Comparison of ENCODE assay signal across 9 cellular contexts in the genomic region with DNA sequence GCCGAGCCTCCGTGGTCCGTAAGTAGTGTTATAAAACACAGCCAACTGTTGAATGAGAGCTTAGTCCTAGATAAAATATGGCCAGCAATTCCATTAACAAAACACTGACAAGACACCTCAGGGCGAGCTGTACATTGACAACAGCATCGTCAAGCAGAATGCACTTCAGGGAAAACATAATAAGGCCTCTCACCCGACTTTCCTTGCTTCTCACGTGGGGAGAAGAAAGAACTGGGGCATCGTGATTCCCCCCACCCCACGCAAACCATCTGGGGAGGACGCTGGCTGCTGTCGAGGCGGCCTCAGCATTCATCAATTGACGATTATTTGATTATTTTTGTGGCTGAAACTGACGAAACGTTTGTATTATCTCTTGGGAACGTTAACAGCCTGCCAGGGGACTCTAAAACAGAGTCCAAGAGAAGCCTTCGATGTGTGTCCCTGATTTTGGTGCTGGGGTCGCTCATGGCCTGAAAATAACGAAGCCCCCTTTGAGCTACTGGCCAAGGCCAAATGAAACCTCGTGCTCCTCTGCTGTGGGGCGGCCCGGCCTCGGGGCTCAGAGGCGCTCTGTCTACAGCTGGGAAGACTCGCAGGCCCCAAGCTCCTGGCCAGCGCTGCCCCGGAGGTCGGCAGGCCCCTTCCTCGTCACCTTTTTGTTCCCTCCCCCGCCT. TPM values are rescaled to one million over a fixed set of nuclear protein-coding genes. Genes with fewer than 3 reads are reported as not detected.
A peak's percentile ranks its signal among the peaks of the same experiment; 100 is the strongest.
DNase-seq lines count a peak whose midpoint lies in the region; TF ChIP-seq lines count a peak whose summit lies in the region.
"Had no signal": no experiment of that assay in that cellular context is flagged by ENCODE, and none has a peak within 500 bp of the region (broad histone marks: within the 10 kb centered on the region; RNA-seq: fewer than 3 reads in every experiment).

No MANE protein-coding gene starts in this region.

- H3K4me3 ChIP-seq in HEK293 (ENCODE audit: low read depth, low read length) = peak overlapping the region; percentile 96
- peak overlapping the region; percentile 86 for H3K4me3 ChIP-seq in SJSA1
- H3K4me3 ChIP-seq in fibroblast of pulmonary artery (replicated peaks; ENCODE audit: low read depth, low read length) = peak overlapping the region; percentile 88

- H3K27me3 Mint-ChIP-seq in progenitor cell of endocrine pancreas = no peaks in the 10 kb centered on the region

- POLR2A ChIA-PET in HEK293 (lab: Yijun Ruan, JAX) = interaction anchor here (0.8 to 2.2 kb wide), 10 partner anchors 11 to 572 kb away, joined by 3 to 12 read pairs (median 4); partner anchors contain the start of genes HSPA4 and KIF3A

- H3K36me3 Mint-ChIP-seq in progenitor cell of endocrine pancreas (ENCODE audit: insufficient read depth) = peaks cover 11% of the 10 kb centered on the region

- H3K4me3 Mint-ChIP-seq in progenitor cell of endocrine pancreas (ENCODE audit: low read depth) = peak overlapping the region; percentile 96

- no peaks in the 10 kb centered on the region for H3K27me3 ChIP-seq in SJSA1 (replicated peaks)

- H3K4me1 ChIP-seq in ES-I3 (ENCODE audit: insufficient read depth, low read length) (peaks cover 17% of the 10 kb centered on the region), HEK293 (ENCODE audit: control insufficient read depth, insufficient read depth, low read length) (peaks cover 6% of the 10 kb centered on the region; the same call in 1 of the 2 replicates), SJSA1 (replicated peaks) (peaks cover 15% of the 10 kb centered on the region)

- H3K36me3 ChIP-seq in ES-I3 (ENCODE audit: insufficient read depth, low read length) = 0 out of 2 replicates have a peak, but pooled peaks cover 3% of the 10 kb centered on the region
- peaks cover 13 to 31% of the 10 kb centered on the region in 2 experiments; a peak in 2 of 3 replicates for H3K36me3 ChIP-seq in HEK293 (ENCODE audit: control insufficient read depth in 2 of 2, insufficient read depth in 1 of 2, low read length in 2 of 2)
- peaks cover 41% of the 10 kb centered on the region for H3K36me3 ChIP-seq in SJSA1

- peak overlapping the region; percentile 84 for H3K9ac ChIP-seq in ES-I3 (ENCODE audit: low read depth, low read length)

- CTCF ChIA-PET in HEK293 (lab: Yijun Ruan, JAX) = interaction anchor here (0.6 to 1.5 kb wide), 8 partner anchors 9 to 703 kb away, joined by 3 to 6 read pairs (median 4); no protein-coding TSS in a partner anchor

- no peak for TF ChIP-seq CTCF in HEK293 (tag by site-specific recombination; IDR thresholded peaks at IDR 0.05)
- TF ChIP-seq CTCF in fibroblast of pulmonary artery (IDR thresholded peaks at IDR 0.05; ENCODE audit: low read length, missing control alignments) = no peak
- no peak for TF ChIP-seq CTCF in progenitor cell of endocrine pancreas (IDR thresholded peaks at IDR 0.05; ENCODE audit: unreplicated experiment)

- peaks cover 20% of the 10 kb centered on the region for H3K4me1 Mint-ChIP-seq in progenitor cell of endocrine pancreas (ENCODE audit: low read depth)

- DNase-seq in SJSA1 (ENCODE audit: low read depth in 1 of 2, low spot score in 2 of 2) (no peak), fibroblast of pulmonary artery (ENCODE audit: low read depth) (no peak), progenitor cell of endocrine pancreas (ENCODE audit: low spot score, unreplicated experiment) (no peak), NCI-H226 (no peak), NCI-H2171 treated with DMSO at 0.1 percent for 48 hours (lab: John Stamatoyannopoulos, UW) (no peak)
- no peak for DNase-seq in activated CD8-positive, alpha-beta memory T cell treated with anti-CD3 and anti-CD28 coated beads, Interleukin-2, amount 50 U/mL, for 4 hours

- no peaks in the 10 kb centered on the region for H3K9me3 ChIP-seq in ES-I3 (ENCODE audit: control insufficient read depth, insufficient read depth, low read length)
- no peaks in the 10 kb centered on the region for H3K9me3 ChIP-seq in HEK293 (ENCODE audit: control insufficient read depth, insufficient read depth, low read depth, low read length)
- H3K9me3 ChIP-seq in SJSA1 (replicated peaks) = no peaks in the 10 kb centered on the region

- H3K27ac Mint-ChIP-seq in progenitor cell of endocrine pancreas = peak overlapping the region; percentile 100

- H3K27ac ChIP-seq in HEK293 (ENCODE audit: extremely low read depth, low read depth, low read length) (peak overlapping the region; percentile 50), SJSA1 (peak overlapping the region; percentile 74)

- no peaks in the 10 kb centered on the region for H3K9me3 Mint-ChIP-seq in progenitor cell of endocrine pancreas (ENCODE audit: low read depth)

TF ChIP-seq in HEK293, 187 proteins besides CTCF, POLR2A, EP300 and RAD21:
- TF ChIP-seq REPIN1 (tag by site-specific recombination; IDR thresholded peaks at IDR 0.05; ENCODE audit: low read depth) (0 out of 2 replicates have a peak, but pooled peaks have one; percentile 32), SCRT2 (tag by site-specific recombination; IDR thresholded peaks at IDR 0.05) (peak; percentile 79), ZNF561 (tag by site-specific recombination; IDR thresholded peaks at IDR 0.05; ENCODE audit: borderline replicate concordance) (peak; percentile 40; the same call in 1 of the 2 replicates), ZNF677 (tag by site-specific recombination; IDR thresholded peaks at IDR 0.05) (no peak), ZNF146 (tag by site-specific recombination; IDR thresholded peaks at IDR 0.05) (0 out of 2 replicates have a peak, but pooled peaks have one; percentile 6), KLF9 (tag by site-specific recombination; IDR thresholded peaks at IDR 0.05; ENCODE audit: low read depth) (no peak), BCL11B (tag by site-specific recombination; IDR thresholded peaks at IDR 0.05; ENCODE audit: low read depth) (0 out of 2 replicates have a peak, but pooled peaks have one; percentile 75)
TF ChIP-seq in HEK293: peak in this region for 5.

RNA-seq across cellular contexts. Expression of gene GDF9, which starts 0.5 kb away (rescaled TPM):
- total RNA-seq in SJSA1 (2014; rRNA removed; shearing (Covaris generic)) = 0.09 and 0.21 TPM in 2 replicates
- total RNA-seq in progenitor cell of endocrine pancreas = 0.51 and 0.55 TPM in 2 replicates

RNA-seq across cellular contexts. Expression of gene UQCRQ, which starts 0.6 kb away (rescaled TPM):
- total RNA-seq in SJSA1 (2014; rRNA removed; shearing (Covaris generic)) = 330 and 440 TPM in 2 replicates
- total RNA-seq in progenitor cell of endocrine pancreas = 230 and 275 TPM in 2 replicates

RNA-seq across cellular contexts. Expression of gene LEAP2, which starts 7.7 kb away (rescaled TPM):
- total RNA-seq in SJSA1 (2014; rRNA removed; shearing (Covaris generic)) = 0.37 and 5.5 TPM in 2 replicates
- 1.7 and 2.0 TPM in 2 replicates for total RNA-seq in progenitor cell of endocrine pancreas

RNA-seq across cellular contexts. Expression of gene SHROOM1, which starts 35.4 kb away (rescaled TPM):
- 24.1 and 31.2 TPM in 2 replicates for total RNA-seq in SJSA1 (2014; rRNA removed; shearing (Covaris generic))
- 10.0 and 12.6 TPM in 2 replicates for total RNA-seq in progenitor cell of endocrine pancreas

RNA-seq across cellular contexts. Expression of gene SOWAHA, which starts 52.7 kb away (rescaled TPM):
- not detected in 2 replicates for total RNA-seq in SJSA1 (2014; rRNA removed; shearing (Covaris generic))
- 0.98 and 1.3 TPM in 2 replicates for total RNA-seq in progenitor cell of endocrine pancreas
- total RNA-seq: NCI-H460 had no signal
